20 cellular contexts compared by ENCODE assay signal in the genomic region with DNA sequence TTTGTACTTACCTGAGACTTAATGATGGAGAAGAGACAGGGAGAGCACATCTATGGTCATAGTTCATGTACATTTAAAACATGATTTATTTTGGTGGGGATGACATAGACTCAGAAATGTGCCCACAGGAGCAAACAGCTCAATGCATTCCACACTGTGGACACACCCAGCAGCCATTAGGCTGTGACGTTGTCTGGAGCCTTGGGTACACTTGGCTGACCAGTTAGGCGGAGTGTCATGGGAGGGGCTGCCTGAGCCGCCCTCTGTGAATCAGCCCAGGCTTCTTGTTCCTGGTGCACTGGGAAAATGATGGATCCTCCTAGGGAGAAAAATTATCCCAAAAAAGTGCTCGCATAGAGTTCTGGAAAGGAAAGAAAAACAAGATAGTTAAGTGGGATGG.
DNase-seq lines count a peak whose midpoint lies in the region; ATAC-seq, FAIRE-seq and TF ChIP-seq lines count a peak whose summit lies in the region.
"Had no signal": no experiment of that assay in that cellular context is flagged by ENCODE, and none has a peak within 500 bp of the region (broad histone marks: within the 10 kb centered on the region; RNA-seq: fewer than 3 reads in every experiment).

No MANE protein-coding gene starts in this region.

- no peak for TF ChIP-seq CTCF in bronchial epithelial cell (IDR thresholded peaks at IDR 0.05; ENCODE audit: insufficient read depth, low read length, severe bottlenecking)
- no peak for TF ChIP-seq CTCF in type B pancreatic cell (conservative IDR thresholded peaks at IDR 0.05)

- H3K36me3 Mint-ChIP-seq in type B pancreatic cell, result no peaks in the 10 kb centered on the region
- H3K36me3 Mint-ChIP-seq: activated CD8-positive, alpha-beta memory T cell treated with anti-CD3 and anti-CD28 coated beads, Interleukin-2, amount 10 ng/mL, durations not matched to agents 7 days and 5 days; stimulated activated naive B cell treated with anti-CD40 and anti-IgM and Interleukin-4, amounts not matched to agents 10 μg/mL and 1 μg/mL and 100 μg/mL, for 72 hours had no signal

- H3K9me3 Mint-ChIP-seq in type B pancreatic cell, result peaks cover 5% of the 10 kb centered on the region
- H3K9me3 Mint-ChIP-seq: CD4-positive, alpha-beta T cell; stimulated activated naive B cell treated with anti-CD40 and anti-IgM and Interleukin-4, amounts not matched to agents 10 μg/mL and 1 μg/mL and 100 μg/mL, for 72 hours had no signal

- H3K27ac Mint-ChIP-seq in type B pancreatic cell, result peak overlapping the region; percentile 99
- H3K27ac Mint-ChIP-seq: activated CD8-positive, alpha-beta memory T cell treated with anti-CD3 and anti-CD28 coated beads, Interleukin-2, amount 10 ng/mL, durations not matched to agents 7 days and 5 days; CD4-positive, alpha-beta T cell; stimulated activated naive B cell treated with anti-CD40 and anti-IgM and Interleukin-4, amounts not matched to agents 10 μg/mL and 1 μg/mL and 100 μg/mL, for 72 hours had no signal

- peak overlapping the region; percentile 69 for H3K4me3 Mint-ChIP-seq in type B pancreatic cell
- H3K4me3 Mint-ChIP-seq: activated CD8-positive, alpha-beta memory T cell treated with anti-CD3 and anti-CD28 coated beads, Interleukin-2, amount 10 ng/mL, durations not matched to agents 7 days and 5 days; CD4-positive, alpha-beta T cell; stimulated activated naive B cell treated with anti-CD40 and anti-IgM and Interleukin-4, amounts not matched to agents 10 μg/mL and 1 μg/mL and 100 μg/mL, for 72 hours had no signal

- no peak for FAIRE-seq in bronchial epithelial cell (lab: Jason Lieb, UNC)
- FAIRE-seq: endometrium, GM18507 had no signal

- H3K36me3 ChIP-seq in bronchial epithelial cell (ENCODE audit: control insufficient read depth, insufficient read depth, low read length), result no peaks in the 10 kb centered on the region
- H3K36me3 ChIP-seq: left ventricle myocardium inferior, uterus had no signal

- no peak overlapping the region for H3K4me3 ChIP-seq in bronchial epithelial cell (ENCODE audit: low read depth, low read length)
- H3K4me3 ChIP-seq: left ventricle myocardium inferior, uterus had no signal

- ATAC-seq in GM18873 (IDR thresholded peaks at IDR 0.05; ENCODE audit: low FRiP score, unreplicated experiment), result no peak
- no peak for ATAC-seq in GM18861 (IDR thresholded peaks at IDR 0.05; ENCODE audit: unreplicated experiment)
- ATAC-seq: activated CD8-positive, alpha-beta memory T cell treated with anti-CD3 and anti-CD28 coated beads, Interleukin-2, amount 10 ng/mL, durations not matched to agents 7 days and 5 days; SK-N-SH treated with all-trans-retinoic acid at 6 μM for 48 hours; stimulated activated naive B cell treated with anti-CD40 and anti-IgM and Interleukin-4, amounts not matched to agents 10 μg/mL and 1 μg/mL and 100 μg/mL, for 72 hours had no signal

- no peaks in the 10 kb centered on the region for H3K27me3 ChIP-seq in bronchial epithelial cell (ENCODE audit: control insufficient read depth, insufficient read depth, low read length)
- H3K27me3 ChIP-seq: uterus had no signal

- H3K27me3 Mint-ChIP-seq in type B pancreatic cell, result peaks cover 11% of the 10 kb centered on the region

- DNase-seq in SIG-M5 treated with dmso at 0.1 percent for 504 hours (lab: John Stamatoyannopoulos, UW; ENCODE audit: unreplicated experiment) (peak; percentile 8), SIG-M5 (lab: John Stamatoyannopoulos, UW) (no peak), bronchial epithelial cell (ENCODE audit: low read depth) (peak; percentile 77), kidney tubule cell (ENCODE audit: low spot score) (peak; percentile 80), type B pancreatic cell (ENCODE audit: extremely low spot score, unreplicated experiment) (no peak)
- DNase-seq in activated CD4-positive, alpha-beta T cell treated with anti-CD3 and anti-CD28 coated beads for 48 hours, result no peak
- DNase-seq: 8988T; activated CD8-positive, alpha-beta memory T cell treated with anti-CD3 and anti-CD28 coated beads, Interleukin-2, amount 10 ng/mL, durations not matched to agents 7 days and 5 days; activated naive CD4-positive, alpha-beta T cell treated with anti-CD3 and anti-CD28 coated beads, Interleukin-2, amount 50 U/mL, for 16 hours; CD4-positive, alpha-beta T cell; hippocampal formation; left ventricle myocardium inferior; NCI-H1092; stimulated activated naive B cell treated with anti-CD40 and anti-IgM and Interleukin-4, amounts not matched to agents 10 μg/mL and 1 μg/mL and 100 μg/mL, for 72 hours; uterus had no signal

- H3K4me1 Mint-ChIP-seq in type B pancreatic cell (ENCODE audit: unreplicated experiment), result peaks cover 31% of the 10 kb centered on the region
- H3K4me1 Mint-ChIP-seq: activated CD8-positive, alpha-beta memory T cell treated with anti-CD3 and anti-CD28 coated beads, Interleukin-2, amount 10 ng/mL, durations not matched to agents 7 days and 5 days; stimulated activated naive B cell treated with anti-CD40 and anti-IgM and Interleukin-4, amounts not matched to agents 10 μg/mL and 1 μg/mL and 100 μg/mL, for 72 hours had no signal

Comparison
In these comparisons a context has a peak if more than half of its experiments do, and no peak if none do; other contexts are left out.
1. DNase-seq: peak in SIG-M5 treated with dmso at 0.1 percent for 504 hours (single experiment), bronchial epithelial cell (single experiment) and kidney tubule cell (single experiment); none in SIG-M5 (single experiment), type B pancreatic cell (single experiment) and activated CD4-positive, alpha-beta T cell treated with anti-CD3 and anti-CD28 coated beads for 48 hours (single experiment).